In the genomic region with DNA sequence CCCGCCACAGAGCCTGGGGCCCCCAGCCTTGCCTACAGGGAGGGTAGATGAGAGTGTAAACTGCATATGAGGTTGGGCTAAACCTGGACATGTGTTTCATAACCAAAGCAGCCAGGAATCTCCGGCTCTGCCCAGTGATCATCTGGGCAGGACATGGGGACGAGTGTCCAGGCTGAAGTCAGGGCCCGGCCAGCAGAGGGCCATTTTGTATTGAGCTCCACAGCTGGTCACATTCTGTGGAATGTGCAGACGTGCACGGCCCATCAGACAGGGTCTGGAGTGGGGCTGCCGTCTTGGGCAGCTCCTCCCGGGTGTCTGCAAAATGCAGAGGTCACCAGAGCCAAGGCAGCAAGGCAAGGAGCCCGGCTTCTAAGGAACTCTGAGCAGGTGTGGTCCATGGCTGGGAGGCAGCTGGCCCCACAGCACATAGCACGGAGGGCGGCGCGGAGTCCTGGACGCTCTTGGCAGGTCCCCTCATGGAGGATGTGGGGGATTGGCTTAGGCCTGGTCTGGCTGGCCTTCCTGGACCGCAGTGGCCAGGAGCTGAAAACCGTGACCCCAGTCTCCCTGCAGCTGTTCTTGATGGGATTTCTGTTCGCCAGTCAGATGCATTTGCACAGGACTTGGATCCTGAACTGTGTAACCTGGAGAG, we compare ENCODE assay signal across 15 cellular contexts. TPM values are rescaled to one million over a fixed set of nuclear protein-coding genes. Genes with fewer than 3 reads are reported as not detected.
A peak's percentile ranks its signal among the peaks of the same experiment; 100 is the strongest.
DNase-seq lines count a peak whose midpoint lies in the region; ATAC-seq and TF ChIP-seq lines count a peak whose summit lies in the region.
"Had no signal": no experiment of that assay in that cellular context is flagged by ENCODE, and none has a peak within 500 bp of the region (broad histone marks: within the 10 kb centered on the region; RNA-seq: fewer than 3 reads in every experiment).

No MANE protein-coding gene starts in this region.

- no peaks in the 10 kb centered on the region for H3K9me3 Mint-ChIP-seq in endodermal cell
- H3K9me3 Mint-ChIP-seq: CD8-positive, alpha-beta T cell had no signal

- peaks cover 9% of the 10 kb centered on the region for H3K4me1 Mint-ChIP-seq in endodermal cell

- H3K27me3 ChIP-seq in endodermal cell (ENCODE audit: control insufficient read depth, insufficient read depth, low read length, poor library complexity, severe bottlenecking) (no peaks in the 10 kb centered on the region), liver (ENCODE audit: control insufficient read depth in 4 of 4, insufficient read depth in 4 of 4, low read length in 3 of 4) (no peaks in the 10 kb centered on the region), tibial nerve (no peaks in the 10 kb centered on the region)
- H3K27me3 ChIP-seq: vagina had no signal

- DNase-seq in M059J (ENCODE audit: low read depth) (peak; percentile 22), endodermal cell (no peak), tibial nerve (ENCODE audit: low spot score in 2 of 2) (no peak), NCI-H2171 treated with DMSO at 0.1 percent for 48 hours (lab: John Stamatoyannopoulos, UW) (no peak)
- DNase-seq: activated naive CD4-positive, alpha-beta T cell treated with Interleukin-2 at 50 U/mL for 16 hours; CD8-positive, alpha-beta T cell; foreskin melanocyte; Kasumi-1; NCI-H187; retina; stimulated activated naive CD4-positive, alpha-beta T cell had no signal

- no peak overlapping the region for H3K4me3 Mint-ChIP-seq in endodermal cell
- H3K4me3 Mint-ChIP-seq: CD8-positive, alpha-beta T cell had no signal

- H3K36me3 ChIP-seq in endodermal cell (ENCODE audit: control insufficient read depth, insufficient read depth, low read length) = peaks cover 55% of the 10 kb centered on the region
- H3K36me3 ChIP-seq in liver (ENCODE audit: control insufficient read depth in 4 of 4, insufficient read depth in 3 of 4, low read depth in 1 of 4, low read length in 3 of 4) = peaks cover 0 to 4% (median 0%) of the 10 kb centered on the region in 4 donors
- peaks cover 0 to 20% (median 0%) of the 10 kb centered on the region in 3 donors for H3K36me3 ChIP-seq in tibial nerve
- H3K36me3 ChIP-seq: vagina had no signal

- H3K4me1 ChIP-seq in endodermal cell (ENCODE audit: control insufficient read depth, insufficient read depth, low read length) (peaks cover 15% of the 10 kb centered on the region), liver (ENCODE audit: control insufficient read depth in 4 of 4, insufficient read depth in 4 of 4, low read length in 3 of 4) (peaks cover 13 to 57% (median 41%) of the 10 kb centered on the region in 4 donors), tibial nerve (peaks cover 0 to 20% (median 0%) of the 10 kb centered on the region in 4 donors)
- H3K4me1 ChIP-seq: vagina had no signal

- H3K36me3 Mint-ChIP-seq in endodermal cell (ENCODE audit: low read depth) = peaks cover 11% of the 10 kb centered on the region
- H3K36me3 Mint-ChIP-seq: CD8-positive, alpha-beta T cell had no signal

- no peak for TF ChIP-seq EP300 in tibial nerve (IDR thresholded peaks at IDR 0.05)

- TF ChIP-seq CTCF in endodermal cell (conservative IDR thresholded peaks at IDR 0.05) = peak; percentile 45
- TF ChIP-seq CTCF in liver (IDR thresholded peaks at IDR 0.05; ENCODE audit: low read depth, low read length, missing input control) = peak; percentile 68
- peak in 3 of 5 experiments; percentile 6 to 32 (median 13) for TF ChIP-seq CTCF in tibial nerve (IDR thresholded peaks at IDR 0.05)

- H3K9ac ChIP-seq in endodermal cell (ENCODE audit: extremely low read depth, low read length, poor library complexity, severe bottlenecking) = no peak overlapping the region
- no peak overlapping the region for H3K9ac ChIP-seq in liver (ENCODE audit: low read depth in 1 of 2, low read length in 2 of 2)

- no peak overlapping the region for H3K27ac Mint-ChIP-seq in endodermal cell
- H3K27ac Mint-ChIP-seq: CD8-positive, alpha-beta T cell had no signal

- 86 to 94% methylated on average over 13 to 17 of the region's 17 CpGs for WGBS in endodermal cell (ENCODE audit: insufficient coverage in 1 of 2, insufficient read length in 1 of 2), 2 experiments
- 62% methylated on average over 17 of the region's 17 CpGs for WGBS in liver
- 63 to 76% methylated on average over 13 to 16 of the region's 17 CpGs for WGBS in tibial nerve, 2 donors

- TF ChIP-seq POLR2A in tibial nerve (IDR thresholded peaks at IDR 0.05) = no peak

- peak; percentile 82 for TF ChIP-seq RAD21 in liver (IDR thresholded peaks at IDR 0.05)

- H3K4me3 ChIP-seq in endodermal cell (ENCODE audit: low read length) (no peak overlapping the region), liver (ENCODE audit: low read depth in 1 of 3, low read length in 3 of 3) (no peak overlapping the region), tibial nerve (no peak overlapping the region)
- H3K4me3 ChIP-seq: vagina had no signal

- H3K9me3 ChIP-seq in endodermal cell (ENCODE audit: control insufficient read depth, low read length) (no peaks in the 10 kb centered on the region), liver (ENCODE audit: control insufficient read depth in 4 of 4, low read length in 3 of 4) (no peaks in the 10 kb centered on the region), tibial nerve (no peaks in the 10 kb centered on the region)
- H3K9me3 ChIP-seq: vagina had no signal

- H3K27me3 Mint-ChIP-seq in endodermal cell (ENCODE audit: insufficient read depth) = no peaks in the 10 kb centered on the region

- ATAC-seq in HG02642 (IDR thresholded peaks at IDR 0.05; ENCODE audit: poor library complexity, unreplicated experiment) (no peak), HG03520 (IDR thresholded peaks at IDR 0.05; ENCODE audit: unreplicated experiment) (no peak)
- ATAC-seq: CD8-positive, alpha-beta T cell had no signal

- H3K27ac ChIP-seq in endodermal cell (ENCODE audit: low read depth, low read length) = no peak overlapping the region
- peak overlapping the region; percentile 73 to 76 for H3K27ac ChIP-seq in liver (ENCODE audit: low read depth in 1 of 2, low read length in 2 of 2)
- no peak overlapping the region for H3K27ac ChIP-seq in tibial nerve
- H3K27ac ChIP-seq: vagina had no signal

TF ChIP-seq in liver, 16 proteins besides CTCF, POLR2A, EP300 and RAD21 (continues in another document):
- TF ChIP-seq GABPA (IDR thresholded peaks at IDR 0.05 in 1 of 2, conservative IDR thresholded peaks at IDR 0.05 in 1 of 2) (no peak), RXRA (IDR thresholded peaks at IDR 0.05) (peak; percentile 25 to 42), TAF1 (conservative IDR thresholded peaks at IDR 0.05) (no peak), HNF4G (IDR thresholded peaks at IDR 0.05) (no peak), JUND (IDR thresholded peaks at IDR 0.05) (no peak), EGR1 (IDR thresholded peaks at IDR 0.05; ENCODE audit: low read depth in 2 of 2) (no peak), FOXA1 (IDR thresholded peaks at IDR 0.05) (no peak), NR2F2 (IDR thresholded peaks at IDR 0.05) (no peak), HNF4A (conservative IDR thresholded peaks at IDR 0.05) (peak; percentile 38 to 47), FOXA2 (IDR thresholded peaks at IDR 0.05) (no peak), SP1 (IDR thresholded peaks at IDR 0.05) (peak; percentile 18), YY1 (IDR thresholded peaks at IDR 0.05) (peak; percentile 91)
- TF ChIP-seq, protein P1, sequence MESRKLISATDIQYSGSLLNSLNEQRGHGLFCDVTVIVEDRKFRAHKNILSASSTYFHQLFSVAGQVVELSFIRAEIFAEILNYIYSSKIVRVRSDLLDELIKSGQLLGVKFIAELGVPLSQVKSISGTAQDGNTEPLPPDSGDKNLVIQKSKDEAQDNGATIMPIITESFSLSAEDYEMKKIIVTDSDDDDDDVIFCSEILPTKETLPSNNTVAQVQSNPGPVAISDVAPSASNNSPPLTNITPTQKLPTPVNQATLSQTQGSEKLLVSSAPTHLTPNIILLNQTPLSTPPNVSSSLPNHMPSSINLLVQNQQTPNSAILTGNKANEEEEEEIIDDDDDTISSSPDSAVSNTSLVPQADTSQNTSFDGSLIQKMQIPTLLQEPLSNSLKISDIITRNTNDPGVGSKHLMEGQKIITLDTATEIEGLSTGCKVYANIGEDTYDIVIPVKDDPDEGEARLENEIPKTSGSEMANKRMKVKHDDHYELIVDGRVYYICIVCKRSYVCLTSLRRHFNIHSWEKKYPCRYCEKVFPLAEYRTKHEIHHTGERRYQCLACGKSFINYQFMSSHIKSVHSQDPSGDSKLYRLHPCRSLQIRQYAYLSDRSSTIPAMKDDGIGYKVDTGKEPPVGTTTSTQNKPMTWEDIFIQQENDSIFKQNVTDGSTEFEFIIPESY (IDR thresholded peaks at IDR 0.05) = no peak
- TF ChIP-seq, protein P2, sequence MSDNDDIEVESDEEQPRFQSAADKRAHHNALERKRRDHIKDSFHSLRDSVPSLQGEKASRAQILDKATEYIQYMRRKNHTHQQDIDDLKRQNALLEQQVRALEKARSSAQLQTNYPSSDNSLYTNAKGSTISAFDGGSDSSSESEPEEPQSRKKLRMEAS (IDR thresholded peaks at IDR 0.05) = no peak
- TF ChIP-seq, protein P3, sequence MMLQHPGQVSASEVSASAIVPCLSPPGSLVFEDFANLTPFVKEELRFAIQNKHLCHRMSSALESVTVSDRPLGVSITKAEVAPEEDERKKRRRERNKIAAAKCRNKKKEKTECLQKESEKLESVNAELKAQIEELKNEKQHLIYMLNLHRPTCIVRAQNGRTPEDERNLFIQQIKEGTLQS (IDR thresholded peaks at IDR 0.05) = no peak

RNA-seq across cellular contexts. Expression of a gene that starts 6.3 kb away (rescaled TPM):
- not detected in 2 replicates for total RNA-seq in M059J (2014; rRNA removed; shearing (Covaris generic))
- total RNA-seq in endodermal cell (10 to 100 TPM; 14.1 to 16.5 TPM), liver (10 to 100 TPM in 1 of 2 donors, 1 to 10 TPM in 1; 3.0 to 14.2 TPM), tibial nerve (1 to 10 TPM; 2.0 to 8.0 (median 3.8) TPM)
- polyA plus RNA-seq in endodermal cell (2013, experiment 1 of 2) = 13.7 TPM
- polyA plus RNA-seq in endodermal cell (2013, experiment 2 of 2) = 14.0 TPM
- 10 to 100 TPM in 1 of 2 donors, 1 to 10 TPM in 1; 3.9 to 11.1 TPM for polyA plus RNA-seq in liver

Comparison
In these comparisons a context has a peak if more than half of its experiments do, and no peak if none do; other contexts are left out.
1. H3K27ac ChIP-seq: peak in liver (2 of 2); none in endodermal cell (single experiment) and tibial nerve (0 of 4).
2. CTCF ChIP-seq: peak in every context shown above with its lines; median percentile 68 in liver; 45 in endodermal cell; 13 in tibial nerve.